In the genomic region with DNA sequence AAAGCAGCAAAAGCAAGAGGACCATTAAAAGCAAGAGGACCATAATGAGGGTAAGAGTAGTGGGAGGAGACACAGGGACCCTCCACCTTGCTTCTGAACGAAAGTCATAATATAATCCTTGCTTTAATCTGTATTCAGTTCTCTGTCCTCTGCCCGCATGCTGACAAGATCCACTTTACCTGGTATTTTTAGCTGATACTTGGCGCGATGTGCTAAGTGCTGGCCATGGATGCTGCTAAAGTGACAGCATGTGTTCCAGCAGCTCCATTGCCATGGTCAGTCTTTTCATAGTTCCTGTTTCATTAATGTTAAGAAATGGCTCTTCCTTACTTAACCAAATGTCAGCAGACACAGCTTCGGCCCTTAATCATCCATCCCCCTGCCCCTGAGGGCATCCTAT, we compare ENCODE assay signal across 24 cellular contexts.
"Had no signal": no experiment of that assay in that cellular context is flagged by ENCODE, and none has a peak within 500 bp of the region (broad histone marks: within the 10 kb centered on the region; RNA-seq: fewer than 3 reads in every experiment).

No MANE protein-coding gene starts in this region.

- H3K4me3 ChIP-seq: adrenal gland, body of pancreas, colonic mucosa, esophagus squamous epithelium, gastroesophageal sphincter had no signal

- ATAC-seq: activated CD4-positive, alpha-beta T cell treated with anti-CD3 and anti-CD28 coated beads for 36 hours; activated CD8-positive, alpha-beta memory T cell treated with anti-CD3 and anti-CD28 coated beads, Interleukin-2, amount 10 ng/mL, durations not matched to agents 7 days and 5 days; activated CD8-positive, alpha-beta T cell treated with anti-CD3 and anti-CD28 coated beads, Interleukin-2, amount 10 ng/mL, durations not matched to agents 7 days and 5 days; activated naive CD8-positive, alpha-beta T cell treated with anti-CD3 and anti-CD28 coated beads, Interleukin-2, amount 50 U/mL, for 24 hours; body of pancreas; gastroesophageal sphincter had no signal

- H3K36me3 ChIP-seq: adrenal gland, colonic mucosa, esophagus squamous epithelium, gastroesophageal sphincter had no signal

- H3K27me3 ChIP-seq: adrenal gland, body of pancreas, colonic mucosa, esophagus squamous epithelium had no signal

- H3K9me3 ChIP-seq: adrenal gland, colonic mucosa, esophagus squamous epithelium, gastroesophageal sphincter had no signal

- H3K4me1 ChIP-seq: adrenal gland, body of pancreas, colonic mucosa, esophagus squamous epithelium, gastroesophageal sphincter had no signal

- DNase-seq: activated CD4-positive, alpha-beta memory T cell treated with anti-CD3 and anti-CD28 coated beads for 36 hours; activated CD4-positive, alpha-beta T cell treated with anti-CD3 and anti-CD28 coated beads for 36 hours; activated CD4-positive, alpha-beta T cell treated with anti-CD3 and anti-CD28 coated beads, Interleukin-2, amount 10 ng/mL, durations not matched to agents 24 days and 14 days; activated CD4-positive, CD25-positive, alpha-beta regulatory T cell; activated CD4-positive, CD25-positive, alpha-beta regulatory T cell treated with anti-CD3 and anti-CD28 coated beads, Interleukin-2, amount 50 U/mL, for 72 hours; activated CD8-positive, alpha-beta memory T cell treated with anti-CD3 and anti-CD28 coated beads, Interleukin-2, amount 10 ng/mL, durations not matched to agents 7 days and 5 days; activated CD8-positive, alpha-beta memory T cell treated with anti-CD3 and anti-CD28 coated beads, Interleukin-2, amount 50 U/mL, for 4 hours; activated CD8-positive, alpha-beta T cell treated with anti-CD3 and anti-CD28 coated beads, Interleukin-2, amount 10 ng/mL, durations not matched to agents 7 days and 5 days; activated effector memory CD4-positive, alpha-beta T cell treated with anti-CD3 and anti-CD28 coated beads, Interleukin-2, amount 50 U/mL, for 16 hours; activated naive CD4-positive, alpha-beta T cell treated with anti-CD3 and anti-CD28 coated beads for 36 hours; activated naive CD8-positive, alpha-beta T cell treated with anti-CD3 and anti-CD28 coated beads for 36 hours; activated naive CD8-positive, alpha-beta T cell treated with anti-CD3 and anti-CD28 coated beads, Interleukin-2, amount 50 U/mL, for 24 hours; activated T-cell treated with anti-CD3 and anti-CD28 coated beads, Interleukin-2, amount 50 U/mL, for 1 hour; activated T-cell treated with anti-CD3 and anti-CD28 coated beads, Interleukin-2, amount 50 U/mL, for 48 hours; adrenal gland; aorta; body of pancreas; colonic mucosa; effector CD8-positive, alpha-beta T cell; esophagus squamous epithelium; foreskin melanocyte; T-helper 2 cell had no signal

- H3K27ac ChIP-seq: adrenal gland, body of pancreas, colonic mucosa, epithelial cell of prostate, esophagus squamous epithelium, gastroesophageal sphincter had no signal
